28 cellular contexts compared by ENCODE assay signal in genomic region chr10:215444-215843, GRCh38.
"Had no signal": no experiment of that assay in that cellular context is flagged by ENCODE, and none has a peak within 500 bp of the region (broad histone marks: within the 10 kb centered on the region; RNA-seq: fewer than 3 reads in every experiment).

No MANE protein-coding gene starts in this region.

- ATAC-seq: effector memory CD8-positive, alpha-beta T cell; esophagus mucosa; foreskin keratinocyte; gastrocnemius medialis; gastroesophageal sphincter; heart left ventricle; heart right ventricle had no signal

- DNase-seq: colonic mucosa; cortex of kidney; dermis blood vessel endothelial cell; dorsolateral prefrontal cortex; effector CD4-positive, alpha-beta T cell; effector CD8-positive, alpha-beta T cell; effector memory CD4-positive, alpha-beta T cell; effector memory CD8-positive, alpha-beta T cell; endodermal cell; erythroblast; esophagus squamous epithelium; foreskin fibroblast; foreskin keratinocyte; foreskin melanocyte; gastrocnemius medialis; glutamatergic neuron; head of caudate nucleus; heart left ventricle; heart right ventricle had no signal

- H3K27me3 ChIP-seq: colonic mucosa, dorsolateral prefrontal cortex, esophagus muscularis mucosa, esophagus squamous epithelium, foreskin keratinocyte, gastrocnemius medialis, gastroesophageal sphincter, heart left ventricle, heart right ventricle had no signal

- FAIRE-seq: colon, endometrium, endothelial cell of umbilical vein, frontal cortex had no signal

- H3K4me1 ChIP-seq: colonic mucosa, gastrocnemius medialis had no signal

- H3K27ac ChIP-seq: colonic mucosa, coronary artery, dorsolateral prefrontal cortex, epithelial cell of prostate, esophagus muscularis mucosa, esophagus squamous epithelium, foreskin keratinocyte, gastrocnemius medialis, gastroesophageal sphincter, heart left ventricle, heart right ventricle had no signal

- H3K9me3 ChIP-seq: colonic mucosa, esophagus muscularis mucosa, esophagus squamous epithelium, gastrocnemius medialis, gastroesophageal sphincter, heart left ventricle, heart right ventricle had no signal

- H3K4me3 ChIP-seq: colonic mucosa, coronary artery, dorsolateral prefrontal cortex, esophagus muscularis mucosa, esophagus squamous epithelium, gastrocnemius medialis, gastroesophageal sphincter, heart left ventricle, heart right ventricle had no signal

- H3K36me3 ChIP-seq: colonic mucosa, gastrocnemius medialis had no signal
